Comparison of ENCODE assay signal across 16 cellular contexts in genomic region chr11:34651551-34651950, GRCh38. TPM values are rescaled to one million over a fixed set of nuclear protein-coding genes. Genes with fewer than 3 reads are reported as not detected.
DNase-seq lines count a peak whose midpoint lies in the region; TF ChIP-seq lines count a peak whose summit lies in the region.
"Had no signal": no experiment of that assay in that cellular context is flagged by ENCODE, and none has a peak within 500 bp of the region (broad histone marks: within the 10 kb centered on the region; RNA-seq: fewer than 3 reads in every experiment).

No MANE protein-coding gene starts in this region.

- H3K36me3 Mint-ChIP-seq in MCF 10A (ENCODE audit: insufficient read depth, unreplicated experiment) = peaks cover 13% of the 10 kb centered on the region

- no peak overlapping the region for H3K4me2 ChIP-seq in mammary epithelial cell (ENCODE audit: insufficient read depth, low read depth, low read length)
- no peak overlapping the region for H3K4me2 ChIP-seq in GM23248 (ENCODE audit: unreplicated experiment)

- peak overlapping the region; percentile 96 for H3K27ac Mint-ChIP-seq in MCF 10A (ENCODE audit: low read depth, unreplicated experiment)
- H3K27ac Mint-ChIP-seq: HFFc6 had no signal

- BruUV-seq in MCF 10A (replicated peaks; lab: Mats Ljungman, UMichigan) = no TSS peak
- no TSS peak for BruUV-seq in mammary epithelial cell (replicated peaks; lab: Mats Ljungman, UMichigan)

- DNase-seq in MCF 10A (ENCODE audit: unreplicated experiment) (no peak), mammary epithelial cell (no peak), RPMI8226 (peak; percentile 8), esophagus squamous epithelium (lab: John Stamatoyannopoulos, UW) (no peak), vagina (ENCODE audit: extremely low spot score in 2 of 2) (peak in 1 of 2 donors; percentile 49), SW480 (ENCODE audit: low spot score) (no peak), GM23248 (no peak)
- DNase-seq in stimulated activated naive CD4-positive, alpha-beta T cell (lab: John Stamatoyannopoulos, UW) = no peak
- DNase-seq: activated CD4-positive, alpha-beta T cell treated with anti-CD3 and anti-CD28 coated beads, Interleukin-2, amount 50 U/mL, for 48 hours; DMS79; effector CD4-positive, alpha-beta T cell; HFFc6; mesendoderm; NCI-H187 treated with DMSO at 0.1 percent for 48 hours; NCI-H526 treated with DMSO at 0.1 percent for 48 hours had no signal

- no peaks in the 10 kb centered on the region for H3K9me2 ChIP-seq in GM23248 (ENCODE audit: insufficient read depth)

- H3K79me2 ChIP-seq in mammary epithelial cell (ENCODE audit: insufficient read depth, low read length) = no peaks in the 10 kb centered on the region
- no peaks in the 10 kb centered on the region for H3K79me2 ChIP-seq in GM23248 (ENCODE audit: insufficient read depth)

- no peak for TF ChIP-seq POLR2A in esophagus squamous epithelium (IDR thresholded peaks at IDR 0.05)
- no peak for TF ChIP-seq POLR2A in vagina (IDR thresholded peaks at IDR 0.05)

- H3K27me3 ChIP-seq in mammary epithelial cell (ENCODE audit: insufficient read depth, low read length) = no peaks in the 10 kb centered on the region
- H3K27me3 ChIP-seq in esophagus squamous epithelium = no peaks in the 10 kb centered on the region
- no peaks in the 10 kb centered on the region for H3K27me3 ChIP-seq in vagina
- no peaks in the 10 kb centered on the region for H3K27me3 ChIP-seq in GM23248 (replicated peaks; ENCODE audit: insufficient read depth)

- no peaks in the 10 kb centered on the region for H3K27me3 Mint-ChIP-seq in MCF 10A (ENCODE audit: insufficient read depth, unreplicated experiment)

- H3K4me1 ChIP-seq in mammary epithelial cell (ENCODE audit: insufficient read depth, low read length) (peaks cover 42% of the 10 kb centered on the region), esophagus squamous epithelium (peaks cover 29 to 100% (median 46%) of the 10 kb centered on the region in 3 donors), vagina (peaks cover 34% of the 10 kb centered on the region), GM23248 (ENCODE audit: insufficient read depth) (peaks cover 24% of the 10 kb centered on the region)

- H2AFZ ChIP-seq in mammary epithelial cell (ENCODE audit: low read depth, low read length) (no peak overlapping the region), GM23248 (no peak overlapping the region)

- 100% methylated on average over 2 of the region's 3 CpGs for WGBS in mammary epithelial cell (ENCODE audit: low coverage, missing lambda C conversion rate)
- 63 to 74% methylated on average over 3 of the region's 3 CpGs for WGBS in esophagus squamous epithelium, 2 donors
- WGBS in GM23248 (ENCODE audit: low coverage in 1 of 2, low lambda C conversion rate in 2 of 2, missing lambda C conversion rate in 2 of 2), 2 experiments = 60 to 66% methylated on average over 3 of the region's 3 CpGs

- H3K4me3 ChIP-seq in mammary epithelial cell (replicated peaks in 1 of 3; ENCODE audit: insufficient read depth in 1 of 3, low read depth in 2 of 3, low read length in 3 of 3) (no peak overlapping the region), esophagus squamous epithelium (no peak overlapping the region), vagina (no peak overlapping the region), GM23248 (no peak overlapping the region)

- peaks cover 28% of the 10 kb centered on the region for H3F3A ChIP-seq in GM23248 (ENCODE audit: insufficient read depth)

- CTCF ChIA-PET in MCF 10A (lab: Yijun Ruan, JAX) = interaction anchor here (1.2 to 5.2 kb wide), 4 partner anchors 8 to 246 kb away, joined by 3 to 51 read pairs (median 12); no protein-coding TSS in a partner anchor
- CTCF ChIA-PET in mammary epithelial cell (lab: Charles Lee; ENCODE audit: low non-redundant PET) = no interaction called here

- TF ChIP-seq CTCF in MCF 10A (IDR thresholded peaks at IDR 0.05; ENCODE audit: unreplicated experiment) (no peak), mammary epithelial cell (conservative IDR thresholded peaks at IDR 0.05 in 1 of 2, IDR thresholded peaks at IDR 0.05 in 1 of 2; ENCODE audit: extremely low read depth in 1 of 2, insufficient read depth in 1 of 2, low read depth in 1 of 2, low read length in 2 of 2) (no peak), esophagus squamous epithelium (IDR thresholded peaks at IDR 0.05) (no peak), vagina (IDR thresholded peaks at IDR 0.05) (no peak)

- H3K4me3 Mint-ChIP-seq in MCF 10A (ENCODE audit: unreplicated experiment) = no peak overlapping the region
- H3K4me3 Mint-ChIP-seq: HFFc6 had no signal

- H3K36me3 ChIP-seq in mammary epithelial cell (ENCODE audit: insufficient read depth, low read length) (no peaks in the 10 kb centered on the region), esophagus squamous epithelium (peaks cover 0 to 78% (median 0%) of the 10 kb centered on the region in 3 donors), vagina (peaks cover 0 to 7% of the 10 kb centered on the region in 2 donors), GM23248 (ENCODE audit: low read depth) (no peaks in the 10 kb centered on the region)

- intact Hi-C loops in MCF 10A (cut with micrococcal nuclease) = no loop called here
- intact Hi-C loops in mammary epithelial cell (cut with micrococcal nuclease) = loop anchor here (10.0 kb wide), 1 partner anchor 137 kb away; the partner anchor contains the start of gene ELF5
- intact Hi-C loops in esophagus squamous epithelium (cut with DNase I) = no loop called here
- intact Hi-C loops in vagina (cut with DNase I) = no loop called here

- dilution Hi-C loops in mammary epithelial cell (cut with HindIII; ENCODE audit: low sequenced_read_pairs) = no loop called here

- H3K9ac ChIP-seq in mammary epithelial cell (ENCODE audit: insufficient read depth, low read length) (no peak overlapping the region), GM23248 (no peak overlapping the region)

- peaks cover 50% of the 10 kb centered on the region for H3K4me1 Mint-ChIP-seq in MCF 10A (ENCODE audit: insufficient read depth, unreplicated experiment)

- H4K20me1 ChIP-seq in mammary epithelial cell (ENCODE audit: insufficient read depth, low read length) (no peaks in the 10 kb centered on the region), GM23248 (ENCODE audit: insufficient read depth) (no peaks in the 10 kb centered on the region)

- POLR2A ChIA-PET in MCF 10A (lab: Yijun Ruan, JAX) = interaction anchor here (0.9 to 12.5 kb wide), 5 partner anchors 12 to 104 kb away, joined by 3 to 273 read pairs (median 54); partner anchors contain the start of gene EHF

- H3K27ac ChIP-seq in mammary epithelial cell (ENCODE audit: insufficient read depth, low read depth, low read length) (no peak overlapping the region), esophagus squamous epithelium (peak overlapping the region in 3 of 4 donors; percentile 66 to 90 (median 82)), vagina (peak overlapping the region; percentile 23), GM23248 (no peak overlapping the region)

- no peaks in the 10 kb centered on the region for H3K9me3 ChIP-seq in mammary epithelial cell (replicated peaks; ENCODE audit: insufficient read depth, low read length)
- H3K9me3 ChIP-seq in esophagus squamous epithelium = no peaks in the 10 kb centered on the region
- no peaks in the 10 kb centered on the region for H3K9me3 ChIP-seq in vagina
- no peaks in the 10 kb centered on the region for H3K9me3 ChIP-seq in GM23248 (ENCODE audit: low read depth)

- in situ Hi-C loops in mammary epithelial cell (cut with MboI; ENCODE audit: low sequenced_read_pairs in 2 of 2) = no loop called here
- in situ Hi-C loops in GM23248 (cut with MboI) = no loop called here

- H3K9me3 Mint-ChIP-seq in MCF 10A (ENCODE audit: unreplicated experiment) = no peaks in the 10 kb centered on the region

RNA-seq across cellular contexts. Expression of gene EHF, which starts 30.7 kb away (rescaled TPM):
- total RNA-seq in MCF 10A (2022) (0.54 and 1.1 TPM in 2 replicates), mammary epithelial cell (10 to 100 TPM in 1 of 2 donors, 1 to 10 TPM in 1; 9.7 to 41.9 TPM), esophagus squamous epithelium (100 to 1,000 TPM; 265 to 388 (median 325) TPM), vagina (121 TPM)
- polyA plus RNA-seq in mammary epithelial cell (6.4 TPM), GM23248 (2016; fragmentation: Nextera tagmentation; extraction: Ambion mirVana) (not detected in 2 replicates)
- polyA minus RNA-seq in mammary epithelial cell = 5.1 TPM
- not detected in 2 replicates for total RNA-seq in GM23248 (2014; rRNA removed; shearing (Covaris generic))
- total RNA-seq: osteoblast had no signal

Comparison
In these comparisons a context has a peak if more than half of its experiments do, and no peak if none do; other contexts are left out.
1. H3K27ac ChIP-seq: peak in esophagus squamous epithelium (3 of 4) and vagina (single experiment); none in mammary epithelial cell (single experiment) and GM23248 (single experiment).